12 cellular contexts compared by ENCODE assay signal in the genomic region with DNA sequence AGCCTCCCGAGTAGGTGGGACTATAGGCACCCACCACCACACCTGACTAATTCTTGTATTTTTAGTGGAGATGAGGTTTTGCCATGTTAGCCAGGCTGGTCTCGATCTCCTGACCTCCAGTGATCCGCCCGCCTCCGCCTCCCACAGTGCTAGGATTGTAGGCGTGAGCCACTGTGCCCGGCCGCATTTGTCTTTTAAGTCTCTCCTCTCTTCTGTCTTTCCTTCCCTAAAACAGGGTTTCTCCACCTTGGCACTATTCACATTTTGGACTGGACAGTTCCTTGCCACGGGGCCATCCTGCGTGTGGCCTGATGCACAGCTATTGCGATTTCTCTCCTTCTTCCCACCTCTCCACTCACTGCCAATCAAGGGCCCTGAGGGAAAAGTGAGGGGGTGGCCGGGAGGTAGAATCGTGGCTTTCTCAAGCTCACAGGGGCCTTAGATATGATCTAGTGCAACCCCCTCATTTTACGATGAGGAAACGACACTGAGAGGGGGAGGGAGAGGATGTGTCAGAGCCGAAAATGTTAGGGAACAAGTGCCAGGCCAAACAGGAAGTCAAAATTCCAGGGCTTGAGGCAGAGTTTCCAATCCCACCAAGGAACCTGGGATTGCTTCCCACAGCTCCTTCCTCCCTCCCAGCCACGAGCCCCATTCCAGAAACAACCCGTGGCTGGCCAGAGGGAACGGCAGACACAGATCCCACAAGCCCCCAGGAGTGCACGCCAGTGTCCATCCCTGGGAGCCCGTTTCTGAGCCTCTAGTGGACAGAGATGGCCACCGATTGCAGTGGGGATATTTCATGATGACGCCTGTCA. TPM values are rescaled to one million over a fixed set of nuclear protein-coding genes. Genes with fewer than 3 reads are reported as not detected.
DNase-seq lines count a peak whose midpoint lies in the region; ATAC-seq and TF ChIP-seq lines count a peak whose summit lies in the region.
"Had no signal": no experiment of that assay in that cellular context is flagged by ENCODE, and none has a peak within 500 bp of the region (broad histone marks: within the 10 kb centered on the region; RNA-seq: fewer than 3 reads in every experiment).

No MANE protein-coding gene starts in this region.

- TF ChIP-seq POLR2A in esophagus muscularis mucosa (IDR thresholded peaks at IDR 0.05; ENCODE audit: low read depth): no peak

- no peak overlapping the region for H3K23ac ChIP-seq in neuronal stem cell (ENCODE audit: low read depth, low read length, poor library complexity)

- H3K4me3 ChIP-seq in esophagus muscularis mucosa (peak overlapping the region; percentile 14 to 28 (median 16)), neuronal stem cell (ENCODE audit: low read length in 2 of 2) (no peak overlapping the region)

- peaks cover 32 to 64% (median 58%) of the 10 kb centered on the region in 4 donors for H3K4me1 ChIP-seq in esophagus muscularis mucosa
- H3K4me1 ChIP-seq in neuronal stem cell (ENCODE audit: control insufficient read depth in 2 of 2, insufficient read depth in 1 of 2, low read depth in 1 of 2, low read length in 2 of 2): peaks cover 4 to 5% of the 10 kb centered on the region in 2 donors

- H3K4me2 ChIP-seq in neuronal stem cell (ENCODE audit: insufficient read depth, low read length, poor library complexity, severe bottlenecking): no peak overlapping the region

- H2BK120ac ChIP-seq in neuronal stem cell (ENCODE audit: low read depth, low read length): no peak overlapping the region

- no peaks in the 10 kb centered on the region for H3K27me3 ChIP-seq in esophagus muscularis mucosa
- H3K27me3 ChIP-seq in neuronal stem cell (ENCODE audit: control insufficient read depth in 3 of 3, insufficient read depth in 3 of 3, low read depth in 1 of 3, low read length in 3 of 3): peaks cover 0 to 9% (median 0%) of the 10 kb centered on the region in 3 experiments

- no peaks in the 10 kb centered on the region for H3K79me1 ChIP-seq in neuronal stem cell (ENCODE audit: low read depth, low read length)

- no peaks in the 10 kb centered on the region for H3K9me3 ChIP-seq in esophagus muscularis mucosa
- no peaks in the 10 kb centered on the region for H3K9me3 ChIP-seq in neuronal stem cell (replicated peaks in 1 of 2; ENCODE audit: control insufficient read depth in 2 of 2, insufficient read depth in 1 of 2, low read depth in 1 of 2, low read length in 2 of 2)
- H3K9me3 ChIP-seq: neutrophil had no signal

- no peak overlapping the region for H4K91ac ChIP-seq in neuronal stem cell (ENCODE audit: low read depth, low read length, poor library complexity)

- H4K8ac ChIP-seq in neuronal stem cell (ENCODE audit: low read depth, low read length): no peak overlapping the region

- H3K18ac ChIP-seq in neuronal stem cell (ENCODE audit: low read length): peak overlapping the region; percentile 40

- H3K27ac ChIP-seq in esophagus muscularis mucosa (replicated peaks in 1 of 4) (peak overlapping the region; percentile 79 to 87 (median 82)), neuronal stem cell (replicated peaks; ENCODE audit: low read length) (no peak overlapping the region)
- H3K27ac ChIP-seq: neutrophil had no signal

- no peak for TF ChIP-seq CTCF in esophagus muscularis mucosa (IDR thresholded peaks at IDR 0.05)

- intact Hi-C loops in Right ventricle myocardium superior (cut with DNase I): no loop called here
- intact Hi-C loops in cardiac septum (cut with DNase I): loop anchor here (5.0 kb wide), 2 partner anchors 57 to 102 kb away; no protein-coding TSS in a partner anchor
- intact Hi-C loops in esophagus muscularis mucosa (cut with DNase I): no loop called here
- intact Hi-C loops in left colon (cut with DNase I, micrococcal nuclease): no loop called here

- H2BK5ac ChIP-seq in neuronal stem cell (ENCODE audit: low read length): no peak overlapping the region

- H2BK12ac ChIP-seq in neuronal stem cell (ENCODE audit: low read length): no peak overlapping the region

- H3K9ac ChIP-seq in neuronal stem cell (ENCODE audit: low read depth, low read length, poor library complexity): no peak overlapping the region

- H3K36me3 ChIP-seq in esophagus muscularis mucosa (no peaks in the 10 kb centered on the region), neuronal stem cell (replicated peaks in 1 of 2; ENCODE audit: control insufficient read depth in 2 of 2, insufficient read depth in 2 of 2, low read length in 2 of 2) (no peaks in the 10 kb centered on the region)
- H3K36me3 ChIP-seq: neutrophil had no signal

- peak overlapping the region; percentile 62 for H2AFZ ChIP-seq in neuronal stem cell (ENCODE audit: low read length)

- ATAC-seq in Right ventricle myocardium superior (ENCODE audit: poor library complexity): peak; percentile 8
- no peak for ATAC-seq in left colon
- ATAC-seq in HG03521 (IDR thresholded peaks at IDR 0.05; ENCODE audit: unreplicated experiment): no peak
- ATAC-seq: stimulated activated effector memory CD8-positive, alpha-beta T cell treated with anti-CD3 and anti-CD28 coated beads, Interleukin-12 subunit alpha, Interleukin-12 subunit beta, amount 100 ng/mL, for 72 hours had no signal

- DNase-seq in Right ventricle myocardium superior (no peak), cardiac septum (ENCODE audit: low spot score) (no peak), esophagus muscularis mucosa (ENCODE audit: extremely low spot score) (no peak), neuronal stem cell (ENCODE audit: low spot score) (no peak), UCSD-AML1 (lab: John Stamatoyannopoulos, UW; ENCODE audit: unreplicated experiment) (no peak), left colon (no peak)
- no peak for DNase-seq in stimulated activated naive CD4-positive, alpha-beta T cell treated with Interleukin-2 at 50 U/mL for 16 hours (lab: John Stamatoyannopoulos, UW)
- DNase-seq: 8988T, KG1 had no signal

- TF ChIP-seq EP300 in esophagus muscularis mucosa (IDR thresholded peaks at IDR 0.05): no peak

- 45% methylated on average over 18 of the region's 23 CpGs for WGBS in esophagus muscularis mucosa
- WGBS in neuronal stem cell (ENCODE audit: extremely low coverage in 2 of 2, insufficient read length in 2 of 2, insufficient replicate concordance in 1 of 2), 2 donors: no CpG with 5 or more reads among the region's 23 CpGs

- H3K4ac ChIP-seq in neuronal stem cell (ENCODE audit: low read length): no peak overlapping the region

- H2BK15ac ChIP-seq in neuronal stem cell (ENCODE audit: low read length): no peak overlapping the region

- no peak overlapping the region for H2AK5ac ChIP-seq in neuronal stem cell (ENCODE audit: low read depth, low read length)

- H3K14ac ChIP-seq in neuronal stem cell (ENCODE audit: low read length): no peak overlapping the region

RNA-seq across cellular contexts. Expression of gene SCGB1A1, which starts 21.2 kb away (rescaled TPM):
- total RNA-seq in Right ventricle myocardium superior (not detected), cardiac septum (not detected), esophagus muscularis mucosa (1 to 10 TPM in 1 of 4 donors, not detected in 3; 3.0 TPM), left colon (not detected)
- not detected for polyA plus RNA-seq in neuronal stem cell (2013, experiment 1 of 2)
- polyA plus RNA-seq in neuronal stem cell (2013, experiment 2 of 2): not detected

Comparison
In these comparisons a context has a peak if more than half of its experiments do, and no peak if none do; other contexts are left out.
1. H3K4me3 ChIP-seq: peak in esophagus muscularis mucosa (4 of 4); none in neuronal stem cell (0 of 2).